7 cellular contexts compared by ENCODE assay signal in the genomic region with DNA sequence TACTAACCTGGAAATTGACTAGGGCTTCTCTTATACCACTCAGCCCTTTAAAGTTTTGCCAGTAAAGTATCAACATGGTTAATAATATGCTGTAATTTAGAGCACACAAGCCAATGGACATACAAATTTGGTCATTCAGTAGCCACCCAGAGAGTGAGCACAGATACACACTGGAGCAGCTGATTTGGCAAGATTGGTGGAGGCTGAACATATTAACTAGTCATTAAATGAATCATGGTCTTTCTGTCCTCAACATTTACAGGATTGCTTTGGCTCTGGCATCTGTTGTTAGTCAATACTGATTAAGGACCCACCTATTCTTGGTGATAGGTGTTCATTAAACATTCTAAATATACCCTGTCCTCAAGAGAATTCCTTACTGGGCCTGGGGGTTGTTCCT.
A peak's percentile ranks its signal among the peaks of the same experiment; 100 is the strongest.
DNase-seq lines count a peak whose midpoint lies in the region; ATAC-seq, FAIRE-seq and TF ChIP-seq lines count a peak whose summit lies in the region.
"Not testable (repeated sequence)": the region's sequence is repeated elsewhere in the genome, so short reads cannot be mapped to it uniquely, and the experiment has no call there.

No MANE protein-coding gene starts in this region.

- not testable (repeated sequence) for DNase-seq in PC-3, foreskin keratinocyte, Right ventricle myocardium superior, left lung, pancreas, aorta

- intact Hi-C loops in PC-3 (cut with micrococcal nuclease); Right ventricle myocardium superior (cut with DNase I); left lung (cut with DNase I); pancreas (cut with DNase I); aorta (cut with DNase I): not testable (repeated sequence)

- H3K27ac ChIP-seq in PC-3 (ENCODE audit: low read length); foreskin keratinocyte; left lung; pancreas; aorta (ENCODE audit: low read depth in 1 of 2, low read length in 2 of 2): not testable (repeated sequence)

- POLR2A ChIA-PET in PC-3 (lab: Charles Lee; ENCODE audit: unreplicated experiment): not testable (repeated sequence)

- FAIRE-seq in pancreas (lab: Jason Lieb, UNC): not testable (repeated sequence)

- H3K79me2 ChIP-seq in PC-3 (ENCODE audit: low read length): not testable (repeated sequence)

- not testable (repeated sequence) for H3K36me3 ChIP-seq in PC-3 (ENCODE audit: low read depth, low read length); left lung; pancreas; aorta (ENCODE audit: control insufficient read depth in 1 of 2, insufficient read depth in 2 of 2, low read length in 1 of 2)

- not testable (repeated sequence) for H3F3A ChIP-seq in PC-3 (ENCODE audit: low read length, unreplicated experiment)

- CTCF ChIA-PET in PC-3 (lab: Charles Lee): not testable (repeated sequence)

- H3K9me3 ChIP-seq in PC-3 (ENCODE audit: low read length); left lung; pancreas; aorta (ENCODE audit: control insufficient read depth, low read length): not testable (repeated sequence)

- H3K27me3 ChIP-seq in PC-3 (ENCODE audit: low read length); foreskin keratinocyte; left lung; pancreas; aorta (ENCODE audit: control insufficient read depth in 1 of 2, insufficient read depth in 2 of 2, low read length in 1 of 2): not testable (repeated sequence)

- not testable (repeated sequence) for H4K20me1 ChIP-seq in PC-3 (ENCODE audit: low read length)

- not testable (repeated sequence) for H3K4me2 ChIP-seq in PC-3 (ENCODE audit: low read length)

- H3K4me3 ChIP-seq in PC-3 (ENCODE audit: low read length); left lung; pancreas; aorta (ENCODE audit: low read length in 2 of 2): not testable (repeated sequence)

- not testable (repeated sequence) for TF ChIP-seq CTCF in PC-3 (conservative IDR thresholded peaks at IDR 0.05; ENCODE audit: low read depth, low read length); foreskin keratinocyte (conservative IDR thresholded peaks at IDR 0.05); left lung (IDR thresholded peaks at IDR 0.05); pancreas (IDR thresholded peaks at IDR 0.05)

- H3K9ac ChIP-seq in PC-3 (ENCODE audit: low read length): not testable (repeated sequence)

- not testable (repeated sequence) for H3K9me2 ChIP-seq in PC-3 (replicated peaks; ENCODE audit: low read length)

- peak; percentile 83 for ATAC-seq in PC-3
- ATAC-seq in SK-N-SH treated with all-trans-retinoic acid at 6 μM for 48 hours: peak; percentile 13; the same call in 2 of the 3 replicates
- peak; percentile 27 for ATAC-seq in foreskin keratinocyte
- peak; percentile 32 for ATAC-seq in Right ventricle myocardium superior (ENCODE audit: poor library complexity)
- peak; percentile 49 for ATAC-seq in left lung
- ATAC-seq in pancreas: peak in 3 of 4 donors; percentile 30 to 57 (median 33)
- peak; percentile 29 for ATAC-seq in aorta (ENCODE audit: low FRiP score)

- not testable (repeated sequence) for H3K4me1 ChIP-seq in PC-3 (ENCODE audit: insufficient read depth, low read length); foreskin keratinocyte; left lung; pancreas; aorta (ENCODE audit: control insufficient read depth in 1 of 2, insufficient read depth in 2 of 2, low read length in 2 of 2)

- not testable (repeated sequence) for BruUV-seq in PC-3 (replicated peaks; lab: Mats Ljungman, UMichigan)

- H2AFZ ChIP-seq in PC-3 (ENCODE audit: low read length): not testable (repeated sequence)

Comparison
In these comparisons a context has a peak if more than half of its experiments do, and no peak if none do; other contexts are left out.
1. ATAC-seq: peak in every context shown above with its lines; median percentile 83 in PC-3; 49 in left lung; 33 in pancreas; 32 in Right ventricle myocardium superior; 29 in aorta; 27 in foreskin keratinocyte; 13 in SK-N-SH treated with all-trans-retinoic acid at 6 μM for 48 hours.